ENCODE assay signal across 8 cellular contexts in the genomic region with DNA sequence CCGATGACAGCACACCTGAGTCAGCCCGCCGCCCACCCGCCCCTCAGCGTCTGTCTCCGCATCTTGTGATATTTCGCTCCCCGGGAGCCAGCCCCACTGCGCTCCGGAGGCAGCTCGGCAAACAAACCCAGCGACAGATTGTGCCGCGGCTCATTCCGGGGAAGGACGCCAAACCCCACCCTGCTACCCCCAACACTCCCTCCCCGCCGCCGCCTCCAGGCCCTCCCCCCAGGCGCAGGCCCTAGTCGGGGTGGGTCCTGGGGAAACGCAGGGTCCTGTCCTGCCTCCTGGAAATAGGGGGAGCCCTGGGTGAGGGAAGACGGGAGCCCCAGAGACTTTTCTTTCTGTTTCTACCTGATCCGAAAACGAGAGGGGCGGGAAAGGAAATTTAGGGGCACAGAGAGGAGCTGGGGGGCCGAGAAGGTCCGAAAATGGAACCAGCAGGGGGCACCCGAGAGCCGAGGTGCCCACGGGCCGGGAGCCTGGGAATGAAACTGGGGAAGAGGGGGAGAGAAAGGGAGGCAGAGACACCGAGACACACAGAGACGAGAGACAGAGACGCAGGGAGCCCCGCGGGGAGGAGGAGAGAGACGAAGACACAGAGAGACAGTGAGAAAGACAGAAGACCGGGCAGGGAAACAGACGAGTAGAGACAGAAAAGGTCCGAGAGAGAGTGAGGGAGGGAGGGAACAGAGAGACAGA. TPM values are rescaled to one million over a fixed set of nuclear protein-coding genes. Genes with fewer than 3 reads are reported as not detected.
A peak's percentile ranks its signal among the peaks of the same experiment; 100 is the strongest.
DNase-seq lines count a peak whose midpoint lies in the region; ATAC-seq and TF ChIP-seq lines count a peak whose summit lies in the region.

No MANE protein-coding gene starts in this region.

- peak overlapping the region; percentile 3 for H3K27ac Mint-ChIP-seq in activated T-cell treated with anti-CD3 and anti-CD28 coated beads, Interleukin-2, amount 50 U/mL, for 72 hours
- peak overlapping the region; percentile 72 for H3K27ac Mint-ChIP-seq in glutamatergic neuron (ENCODE audit: unreplicated experiment)

- peak overlapping the region; percentile 44 for H3K4me3 ChIP-seq in parathyroid adenoma (ENCODE audit: low read depth, low read length)

- H3K4me3 Mint-ChIP-seq in activated T-cell treated with anti-CD3 and anti-CD28 coated beads, Interleukin-2, amount 50 U/mL, for 72 hours: peak overlapping the region; percentile 92 to 99
- H3K4me3 Mint-ChIP-seq in glutamatergic neuron (ENCODE audit: unreplicated experiment): peak overlapping the region; percentile 93

- no peak overlapping the region for H3K27ac ChIP-seq in parathyroid adenoma

- peak; percentile 95 for TF ChIP-seq CTCF in glutamatergic neuron (IDR thresholded peaks at IDR 0.05; ENCODE audit: partially characterized antibody, unreplicated experiment)
- TF ChIP-seq CTCF in parathyroid adenoma (IDR thresholded peaks at IDR 0.05): peak; percentile 76

- DNase-seq in NCI-H2227 (lab: John Stamatoyannopoulos, UW; ENCODE audit: unreplicated experiment) (peak; percentile 64), NCI-H2227 treated with DMSO at 0.1 percent for 48 hours (lab: John Stamatoyannopoulos, UW) (no peak), NCI-H524 treated with DMSO at 0.1 percent for 48 hours (lab: John Stamatoyannopoulos, UW) (peak; percentile 45), glutamatergic neuron (peak; percentile 78), AML-193 (lab: John Stamatoyannopoulos, UW) (no peak)
- peak; percentile 51 to 63 for DNase-seq in activated T-cell treated with anti-CD3 and anti-CD28 coated beads, Interleukin-2, amount 50 U/mL, for 72 hours

- no peaks in the 10 kb centered on the region for H3K9me3 Mint-ChIP-seq in activated T-cell treated with anti-CD3 and anti-CD28 coated beads, Interleukin-2, amount 50 U/mL, for 72 hours
- H3K9me3 Mint-ChIP-seq in glutamatergic neuron (ENCODE audit: unreplicated experiment): peaks cover 23% of the 10 kb centered on the region

- H3K79me2 ChIP-seq in parathyroid adenoma: no peaks in the 10 kb centered on the region

- H3K9ac ChIP-seq in parathyroid adenoma: no peak overlapping the region

- no peaks in the 10 kb centered on the region for H3K27me3 ChIP-seq in parathyroid adenoma (ENCODE audit: control insufficient read depth, insufficient read depth, low read length)

- no peaks in the 10 kb centered on the region for H3K4me1 ChIP-seq in parathyroid adenoma

- peak overlapping the region; percentile 75 for H2AFZ ChIP-seq in parathyroid adenoma

- peaks cover 0 to 4% of the 10 kb centered on the region in 2 donors for H3K36me3 Mint-ChIP-seq in activated T-cell treated with anti-CD3 and anti-CD28 coated beads, Interleukin-2, amount 50 U/mL, for 72 hours (ENCODE audit: insufficient read depth in 2 of 2)
- no peaks in the 10 kb centered on the region for H3K36me3 Mint-ChIP-seq in glutamatergic neuron (ENCODE audit: unreplicated experiment)

- no peaks in the 10 kb centered on the region for H3K36me3 ChIP-seq in parathyroid adenoma (ENCODE audit: control insufficient read depth, insufficient read depth, low read length)

- peaks cover 30% of the 10 kb centered on the region for H3K4me1 Mint-ChIP-seq in activated T-cell treated with anti-CD3 and anti-CD28 coated beads, Interleukin-2, amount 50 U/mL, for 72 hours (ENCODE audit: low read depth)
- H3K4me1 Mint-ChIP-seq in glutamatergic neuron (ENCODE audit: low read depth, unreplicated experiment): peaks cover 17% of the 10 kb centered on the region

- H3K9me3 ChIP-seq in parathyroid adenoma (ENCODE audit: control insufficient read depth, low read length): no peaks in the 10 kb centered on the region

- H3K4me2 ChIP-seq in parathyroid adenoma (ENCODE audit: low read length): peak overlapping the region; percentile 68

- H3K27me3 Mint-ChIP-seq in activated T-cell treated with anti-CD3 and anti-CD28 coated beads, Interleukin-2, amount 50 U/mL, for 72 hours (ENCODE audit: low read depth): peaks cover 43% of the 10 kb centered on the region
- H3K27me3 Mint-ChIP-seq in glutamatergic neuron (ENCODE audit: unreplicated experiment): peaks cover 22% of the 10 kb centered on the region

- ATAC-seq in activated T-cell treated with anti-CD3 and anti-CD28 coated beads, Interleukin-2, amount 50 U/mL, for 72 hours (replicated peaks in 1 of 2): peak; percentile 30 to 41
- ATAC-seq in HG03571 (IDR thresholded peaks at IDR 0.05; ENCODE audit: unreplicated experiment): no peak

RNA-seq across cellular contexts. Expression of a gene that starts 1.8 kb away (rescaled TPM):
- 1 to 10 TPM in 1 of 2 donors, under 1 TPM in 1; 0.97 to 1.1 TPM for total RNA-seq in activated T-cell treated with anti-CD3 and anti-CD28 coated beads, Interleukin-2, amount 50 U/mL, for 72 hours
- total RNA-seq in glutamatergic neuron (ENCODE audit: unreplicated experiment): 119 TPM

RNA-seq across cellular contexts. Expression of a gene that starts 31.6 kb away (rescaled TPM):
- total RNA-seq in activated T-cell treated with anti-CD3 and anti-CD28 coated beads, Interleukin-2, amount 50 U/mL, for 72 hours: 100 to 1,000 TPM; 159 to 169 TPM
- total RNA-seq in glutamatergic neuron (ENCODE audit: unreplicated experiment): 10.8 TPM

RNA-seq across cellular contexts. Expression of a gene that starts 56.9 kb away (rescaled TPM):
- total RNA-seq in activated T-cell treated with anti-CD3 and anti-CD28 coated beads, Interleukin-2, amount 50 U/mL, for 72 hours: 10 to 100 TPM; 43.6 to 53.9 TPM
- total RNA-seq in glutamatergic neuron (ENCODE audit: unreplicated experiment): 5.2 TPM

Comparison
In these comparisons a context has a peak if more than half of its experiments do, and no peak if none do; other contexts are left out.
1. DNase-seq: peak in NCI-H2227 (single experiment), NCI-H524 treated with DMSO at 0.1 percent for 48 hours (single experiment), activated T-cell treated with anti-CD3 and anti-CD28 coated beads, Interleukin-2, amount 50 U/mL, for 72 hours (2 of 2) and glutamatergic neuron (single experiment); none in NCI-H2227 treated with DMSO at 0.1 percent for 48 hours (single experiment) and AML-193 (0 of 2).
2. RNA of a gene that starts 1.8 kb away (total RNA-seq): 119 TPM in glutamatergic neuron (single experiment); 0.97 to 1.1 TPM in activated T-cell treated with anti-CD3 and anti-CD28 coated beads, Interleukin-2, amount 50 U/mL, for 72 hours; every median in the first group is over 10 times any median in the second.
3. RNA of a gene that starts 31.6 kb away (total RNA-seq): 159 to 169 TPM in activated T-cell treated with anti-CD3 and anti-CD28 coated beads, Interleukin-2, amount 50 U/mL, for 72 hours; 10.8 TPM in glutamatergic neuron (single experiment); every median in the first group is over 10 times any median in the second.